7 cellular contexts compared by ENCODE assay signal in the genomic region with DNA sequence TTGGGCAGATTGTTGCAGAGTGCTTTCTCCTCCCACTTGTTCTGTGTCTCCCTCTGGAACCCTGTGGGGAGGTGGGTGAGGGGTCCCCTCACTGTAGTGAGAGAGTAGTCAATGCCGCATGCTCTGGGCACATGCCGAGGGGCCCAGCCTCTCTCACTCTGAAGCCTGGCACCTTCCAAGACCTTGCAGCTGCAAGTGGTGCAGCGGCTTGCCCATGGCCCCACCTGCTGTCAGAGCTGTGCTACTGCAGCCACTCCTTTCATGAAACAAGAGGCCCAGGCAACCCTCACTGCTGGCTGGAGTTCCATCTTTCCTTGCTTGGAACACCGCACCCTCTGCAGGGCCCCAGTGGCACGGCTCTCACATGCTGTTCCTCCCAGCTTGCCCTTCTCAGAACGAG. TPM values are rescaled to one million over a fixed set of nuclear protein-coding genes. Genes with fewer than 3 reads are reported as not detected.
DNase-seq lines count a peak whose midpoint lies in the region; ATAC-seq and TF ChIP-seq lines count a peak whose summit lies in the region.

No MANE protein-coding gene starts in this region.

- intact Hi-C loops in heart right ventricle (cut with DNase I) (loop anchor here in 7 of 10 donors (2.0 to 10.0 kb wide), 6 partner anchors 36 to 368 kb away; no protein-coding TSS in a partner anchor), vagina (cut with DNase I) (no loop called here)

- no peaks in the 10 kb centered on the region for H3K9me3 ChIP-seq in SJCRH30 (replicated peaks)
- no peaks in the 10 kb centered on the region for H3K9me3 ChIP-seq in heart right ventricle
- H3K9me3 ChIP-seq in vagina: no peaks in the 10 kb centered on the region

- no peak overlapping the region for H3K27ac Mint-ChIP-seq in activated naive CD8-positive, alpha-beta T cell treated with anti-CD3 and anti-CD28 coated beads, Interleukin-2, amount 10 ng/mL, durations not matched to agents 7 days and 5 days

- no peaks in the 10 kb centered on the region for H3K9me3 Mint-ChIP-seq in activated naive CD8-positive, alpha-beta T cell treated with anti-CD3 and anti-CD28 coated beads, Interleukin-2, amount 10 ng/mL, durations not matched to agents 7 days and 5 days

- H3K27me3 ChIP-seq in SJCRH30: no peaks in the 10 kb centered on the region
- H3K27me3 ChIP-seq in heart right ventricle: peaks cover 0 to 8% (median 0%) of the 10 kb centered on the region in 7 donors
- no peaks in the 10 kb centered on the region for H3K27me3 ChIP-seq in vagina

- H3K27me3 Mint-ChIP-seq in activated naive CD8-positive, alpha-beta T cell treated with anti-CD3 and anti-CD28 coated beads, Interleukin-2, amount 10 ng/mL, durations not matched to agents 7 days and 5 days: no peaks in the 10 kb centered on the region

- H3K4me1 Mint-ChIP-seq in activated naive CD8-positive, alpha-beta T cell treated with anti-CD3 and anti-CD28 coated beads, Interleukin-2, amount 10 ng/mL, durations not matched to agents 7 days and 5 days: no peaks in the 10 kb centered on the region

- H3K4me3 Mint-ChIP-seq in activated naive CD8-positive, alpha-beta T cell treated with anti-CD3 and anti-CD28 coated beads, Interleukin-2, amount 10 ng/mL, durations not matched to agents 7 days and 5 days: no peak overlapping the region

- POLR2A ChIA-PET in activated naive CD8-positive, alpha-beta T cell treated with anti-CD3 and anti-CD28 coated beads, Interleukin-2, amount 10 ng/mL, durations not matched to agents 7 days and 5 days (lab: Charles Lee): no interaction called here

- WGBS in heart right ventricle, 2 donors: 16% methylated on average over 6 of the region's 6 CpGs

- H3K36me3 ChIP-seq in SJCRH30: no peaks in the 10 kb centered on the region
- H3K36me3 ChIP-seq in heart right ventricle: no peaks in the 10 kb centered on the region
- no peaks in the 10 kb centered on the region for H3K36me3 ChIP-seq in vagina

- DNase-seq in H4 (ENCODE audit: low spot score): peak; percentile 72
- peak; percentile 55 to 73 for DNase-seq in SJCRH30
- peak; percentile 44 for DNase-seq in activated naive CD8-positive, alpha-beta T cell treated with anti-CD3 and anti-CD28 coated beads, Interleukin-2, amount 10 ng/mL, durations not matched to agents 7 days and 5 days
- DNase-seq in heart right ventricle: peak; percentile 68 to 74
- DNase-seq in pulmonary artery endothelial cell (ENCODE audit: low read depth, low spot score): peak; percentile 7
- DNase-seq in vagina (ENCODE audit: extremely low spot score in 2 of 2): no peak
- no peak for DNase-seq in DMS79 (lab: John Stamatoyannopoulos, UW)

- H3K36me3 Mint-ChIP-seq in activated naive CD8-positive, alpha-beta T cell treated with anti-CD3 and anti-CD28 coated beads, Interleukin-2, amount 10 ng/mL, durations not matched to agents 7 days and 5 days: no peaks in the 10 kb centered on the region

- peak; percentile 85 to 93 (median 89) for TF ChIP-seq CTCF in heart right ventricle (IDR thresholded peaks at IDR 0.05)
- peak; percentile 58 to 82 (median 59) for TF ChIP-seq CTCF in vagina (IDR thresholded peaks at IDR 0.05)

- H3K27ac ChIP-seq in SJCRH30: no peak overlapping the region
- H3K27ac ChIP-seq in heart right ventricle: no peak overlapping the region
- no peak overlapping the region for H3K27ac ChIP-seq in vagina

- no peak for ATAC-seq in activated naive CD8-positive, alpha-beta T cell treated with anti-CD3 and anti-CD28 coated beads, Interleukin-2, amount 10 ng/mL, durations not matched to agents 7 days and 5 days (ENCODE audit: low read depth)
- ATAC-seq in heart right ventricle: peak; percentile 88 to 93 (median 90)

- H3K4me3 ChIP-seq in SJCRH30 (no peak overlapping the region), heart right ventricle (no peak overlapping the region), vagina (no peak overlapping the region)

- TF ChIP-seq POLR2A in vagina (IDR thresholded peaks at IDR 0.05): no peak

- H3K4me1 ChIP-seq in SJCRH30 (no peaks in the 10 kb centered on the region), heart right ventricle (peaks cover 0 to 9% (median 0%) of the 10 kb centered on the region in 9 donors), vagina (no peaks in the 10 kb centered on the region)

RNA-seq across cellular contexts. Expression of a gene that starts 58.4 kb away (rescaled TPM):
- total RNA-seq in H4 (2014; rRNA removed; shearing (Covaris generic)): 29.6 and 34.1 TPM in 2 replicates
- 12.6 and 13.3 TPM in 2 replicates for total RNA-seq in SJCRH30 (2014; rRNA removed; shearing (Covaris generic))
- 1 to 10 TPM; 3.5 to 3.8 TPM for total RNA-seq in activated naive CD8-positive, alpha-beta T cell treated with anti-CD3 and anti-CD28 coated beads, Interleukin-2, amount 10 ng/mL, durations not matched to agents 7 days and 5 days
- total RNA-seq in heart right ventricle: 100 to 1,000 TPM in 5 of 10 donors, 10 to 100 TPM in 5; 71.9 to 260 (median 100) TPM
- 100 to 1,000 TPM; 209 to 388 TPM for polyA plus RNA-seq in heart right ventricle
- 15.8 and 18.7 TPM in 2 replicates for total RNA-seq in pulmonary artery endothelial cell
- 520 TPM for total RNA-seq in vagina

Comparison
In these comparisons a context has a peak if more than half of its experiments do, and no peak if none do; other contexts are left out.
1. DNase-seq: peak in H4 (single experiment), SJCRH30 (2 of 2), activated naive CD8-positive, alpha-beta T cell treated with anti-CD3 and anti-CD28 coated beads, Interleukin-2, amount 10 ng/mL, durations not matched to agents 7 days and 5 days (single experiment), heart right ventricle (2 of 2) and pulmonary artery endothelial cell (single experiment); none in vagina (0 of 2) and DMS79 (single experiment).